9 cellular contexts compared by ENCODE assay signal in genomic region chr4:15765910-15766703, GRCh38. TPM values are rescaled to one million over a fixed set of nuclear protein-coding genes. Genes with fewer than 3 reads are reported as not detected.
DNase-seq lines count a peak whose midpoint lies in the region; ATAC-seq and TF ChIP-seq lines count a peak whose summit lies in the region.
"Had no signal": no experiment of that assay in that cellular context is flagged by ENCODE, and none has a peak within 500 bp of the region (broad histone marks: within the 10 kb centered on the region; RNA-seq: fewer than 3 reads in every experiment).

No MANE protein-coding gene starts in this region.

- peak overlapping the region; percentile 10 to 93 (median 73) for H3K27ac Mint-ChIP-seq in CD4-positive, alpha-beta memory T cell
- H3K27ac Mint-ChIP-seq in activated naive CD4-positive, alpha-beta T cell treated with anti-CD3 and anti-CD28 coated beads for 36 hours, result peak overlapping the region; percentile 50
- H3K27ac Mint-ChIP-seq: memory B cell had no signal

- peak overlapping the region; percentile 10 to 83 (median 62) for H3K4me3 Mint-ChIP-seq in CD4-positive, alpha-beta memory T cell
- no peak overlapping the region for H3K4me3 Mint-ChIP-seq in activated naive CD4-positive, alpha-beta T cell treated with anti-CD3 and anti-CD28 coated beads for 36 hours
- H3K4me3 Mint-ChIP-seq: memory B cell had no signal

- intact Hi-C loops in CD4-positive, alpha-beta memory T cell (cut with micrococcal nuclease), result loop anchor here (1.0 kb wide), 4 partner anchors 10 to 764 kb away; partner anchors contain the start of gene CPEB2
- intact Hi-C loops in activated naive CD4-positive, alpha-beta T cell treated with anti-CD3 and anti-CD28 coated beads for 36 hours (cut with micrococcal nuclease), result loop anchor here (1.0 to 2.0 kb wide), 2 partner anchors 10 to 13 kb away; partner anchors contain the start of gene CD38
- intact Hi-C loops in esophagus muscularis mucosa (cut with DNase I), result no loop called here

- H3K27me3 Mint-ChIP-seq in CD4-positive, alpha-beta memory T cell, result no peaks in the 10 kb centered on the region
- H3K27me3 Mint-ChIP-seq in activated naive CD4-positive, alpha-beta T cell treated with anti-CD3 and anti-CD28 coated beads for 36 hours (ENCODE audit: low read depth), result no peaks in the 10 kb centered on the region

- peak; percentile 66 to 80 (median 79) for DNase-seq in CD4-positive, alpha-beta memory T cell
- DNase-seq in HT1080 (ENCODE audit: low read depth) (peak; percentile 33), esophagus muscularis mucosa (ENCODE audit: extremely low spot score) (no peak), NCI-H526 treated with DMSO at 0.1 percent for 48 hours (lab: John Stamatoyannopoulos, UW) (no peak), DMS53 treated with DMSO at 0.1 percent for 48 hours (lab: John Stamatoyannopoulos, UW; ENCODE audit: unreplicated experiment) (no peak), GM19238 (ENCODE audit: insufficient read length, low spot score) (no peak)
- peak; percentile 75 for DNase-seq in activated naive CD4-positive, alpha-beta T cell treated with anti-CD3 and anti-CD28 coated beads for 36 hours

- no peak for TF ChIP-seq POLR2A in esophagus muscularis mucosa (IDR thresholded peaks at IDR 0.05; ENCODE audit: low read depth)

- H3K27ac ChIP-seq in CD4-positive, alpha-beta memory T cell (ENCODE audit: low read depth, low read length), result no peak overlapping the region
- H3K27ac ChIP-seq in esophagus muscularis mucosa (replicated peaks in 1 of 4), result no peak overlapping the region

- no peak for TF ChIP-seq CTCF in esophagus muscularis mucosa (IDR thresholded peaks at IDR 0.05)

- H3K9me3 Mint-ChIP-seq in CD4-positive, alpha-beta memory T cell, result no peaks in the 10 kb centered on the region
- H3K9me3 Mint-ChIP-seq in activated naive CD4-positive, alpha-beta T cell treated with anti-CD3 and anti-CD28 coated beads for 36 hours, result peaks cover 6% of the 10 kb centered on the region
- H3K9me3 Mint-ChIP-seq: memory B cell had no signal

- no peaks in the 10 kb centered on the region for H3K36me3 ChIP-seq in CD4-positive, alpha-beta memory T cell (ENCODE audit: insufficient read depth, low read length)
- no peaks in the 10 kb centered on the region for H3K36me3 ChIP-seq in esophagus muscularis mucosa

- WGBS in esophagus muscularis mucosa, result 54% methylated on average over 6 of the region's 6 CpGs

- TF ChIP-seq EP300 in esophagus muscularis mucosa (IDR thresholded peaks at IDR 0.05), result no peak

- POLR2A ChIA-PET in CD4-positive, alpha-beta memory T cell (lab: Charles Lee; ENCODE audit: partially characterized antibody), result interaction anchor here (0.8 to 3.1 kb wide), 6 partner anchors 10 to 762 kb away, joined by 3 to 68 read pairs (median 5); no protein-coding TSS in a partner anchor

- H3K4me3 ChIP-seq in CD4-positive, alpha-beta memory T cell (ENCODE audit: low read length in 2 of 2), result no peak overlapping the region
- no peak overlapping the region for H3K4me3 ChIP-seq in esophagus muscularis mucosa

- no peaks in the 10 kb centered on the region for H3K9me3 ChIP-seq in CD4-positive, alpha-beta memory T cell (ENCODE audit: control insufficient read depth in 1 of 2, low read length in 2 of 2)
- no peaks in the 10 kb centered on the region for H3K9me3 ChIP-seq in esophagus muscularis mucosa

- CTCF ChIA-PET in CD4-positive, alpha-beta memory T cell (lab: Charles Lee; ENCODE audit: partially characterized antibody), result interaction anchor here (1.1 to 3.3 kb wide), 5 partner anchors 11 to 40 kb away, joined by 3 to 49 read pairs (median 4); no protein-coding TSS in a partner anchor
- CTCF ChIA-PET in activated naive CD4-positive, alpha-beta T cell treated with anti-CD3 and anti-CD28 coated beads for 36 hours (lab: Charles Lee), result interaction anchor here (0.5 to 4.4 kb wide), 7 partner anchors 8 to 415 kb away, joined by 3 to 52 read pairs (median 4); no protein-coding TSS in a partner anchor

- H3K36me3 Mint-ChIP-seq in CD4-positive, alpha-beta memory T cell, result no peaks in the 10 kb centered on the region
- no peaks in the 10 kb centered on the region for H3K36me3 Mint-ChIP-seq in activated naive CD4-positive, alpha-beta T cell treated with anti-CD3 and anti-CD28 coated beads for 36 hours (ENCODE audit: low read depth)
- H3K36me3 Mint-ChIP-seq: memory B cell had no signal

- peaks cover 39% of the 10 kb centered on the region for H3K4me1 ChIP-seq in CD4-positive, alpha-beta memory T cell (ENCODE audit: insufficient read depth, low read length)
- no peaks in the 10 kb centered on the region for H3K4me1 ChIP-seq in esophagus muscularis mucosa

- H3K27me3 ChIP-seq in CD4-positive, alpha-beta memory T cell (ENCODE audit: insufficient read depth, low read length), result no peaks in the 10 kb centered on the region
- H3K27me3 ChIP-seq in esophagus muscularis mucosa, result no peaks in the 10 kb centered on the region

- peaks cover 25 to 43% (median 33%) of the 10 kb centered on the region in 4 donors for H3K4me1 Mint-ChIP-seq in CD4-positive, alpha-beta memory T cell
- H3K4me1 Mint-ChIP-seq in activated naive CD4-positive, alpha-beta T cell treated with anti-CD3 and anti-CD28 coated beads for 36 hours (ENCODE audit: low read depth), result peaks cover 56% of the 10 kb centered on the region

- ATAC-seq in GM21423 (IDR thresholded peaks at IDR 0.05; ENCODE audit: unreplicated experiment), result peak; percentile 62

RNA-seq across cellular contexts. Expression of gene CD38, which starts 12.0 kb away (rescaled TPM):
- total RNA-seq in CD4-positive, alpha-beta memory T cell, result 1 to 10 TPM in 1 of 2 experiments, under 1 TPM in 1; 1.00 to 1.7 TPM
- polyA plus RNA-seq in CD4-positive, alpha-beta memory T cell, result 1 to 10 TPM in 1 of 2 donors, under 1 TPM in 1; 0.69 to 3.0 TPM
- 0.06 and 0.23 TPM in 2 replicates for total RNA-seq in HT1080 (2014; rRNA removed; shearing (Covaris generic))
- polyA plus RNA-seq in HT1080 (2015; cell fraction: cytosol; rRNA removed), result 0.05 and 0.06 TPM in 2 replicates
- polyA plus RNA-seq in HT1080 (2015; cell fraction: nucleus; rRNA removed), result 0.13 and 0.18 TPM in 2 replicates
- 10 to 100 TPM; 18.5 to 20.0 TPM for total RNA-seq in activated naive CD4-positive, alpha-beta T cell treated with anti-CD3 and anti-CD28 coated beads for 36 hours
- total RNA-seq in esophagus muscularis mucosa, result 1 to 10 TPM; 1.4 to 5.8 (median 2.6) TPM

Comparison
In these comparisons a context has a peak if more than half of its experiments do, and no peak if none do; other contexts are left out.
1. DNase-seq: peak in CD4-positive, alpha-beta memory T cell (5 of 5), HT1080 (single experiment) and activated naive CD4-positive, alpha-beta T cell treated with anti-CD3 and anti-CD28 coated beads for 36 hours (single experiment); none in esophagus muscularis mucosa (single experiment), NCI-H526 treated with DMSO at 0.1 percent for 48 hours (single experiment), DMS53 treated with DMSO at 0.1 percent for 48 hours (single experiment) and GM19238 (single experiment).